1 cellular context compared by ENCODE assay signal in genomic region chr10:117135480-117136140, GRCh38.
TF ChIP-seq lines count a peak whose summit lies in the region.

No MANE protein-coding gene starts in this region.

TF ChIP-seq in H1, 55 proteins besides CTCF, POLR2A, EP300 and RAD21:
- TF ChIP-seq HDAC2 (IDR thresholded peaks at IDR 0.05; ENCODE audit: borderline replicate concordance in 1 of 2, low read depth in 2 of 2, low read length in 2 of 2) (no peak), JUND (IDR thresholded peaks at IDR 0.05; ENCODE audit: low read length) (no peak), CBX8 (IDR thresholded peaks at IDR 0.05; ENCODE audit: borderline replicate concordance, low read depth, low read length) (no peak; the same call in 1 of the 2 replicates), HDAC6 (IDR thresholded peaks at IDR 0.05; ENCODE audit: low read depth, low read length) (no peak), KDM4A (IDR thresholded peaks at IDR 0.05; ENCODE audit: low read depth, low read length, severe bottlenecking) (no peak), E2F6 (IDR thresholded peaks at IDR 0.05) (no peak), SP2 (IDR thresholded peaks at IDR 0.05; ENCODE audit: low read length) (no peak), SAP30 (IDR thresholded peaks at IDR 0.05; ENCODE audit: insufficient read depth, insufficient replicate concordance, low read length) (no peak), EGR1 (IDR thresholded peaks at IDR 0.05; ENCODE audit: borderline replicate concordance, low read depth, low read length) (no peak), TAF7 (optimal IDR thresholded peaks at IDR 0.05; ENCODE audit: borderline replicate concordance, low read depth, low read length) (no peak), BACH1 (IDR thresholded peaks at IDR 0.05; ENCODE audit: low read length) (no peak), TAF1 (IDR thresholded peaks at IDR 0.05; ENCODE audit: low read depth, low read length) (no peak), BRCA1 (IDR thresholded peaks at IDR 0.05; ENCODE audit: low read depth, low read length) (no peak), GTF2F1 (IDR thresholded peaks at IDR 0.05; ENCODE audit: borderline replicate concordance, low read depth, low read length) (no peak), NRF1 (IDR thresholded peaks at IDR 0.05; ENCODE audit: low read depth, low read length) (no peak), YY1 (IDR thresholded peaks at IDR 0.05; ENCODE audit: low read depth, low read length) (no peak)
- TF ChIP-seq, protein P1, sequence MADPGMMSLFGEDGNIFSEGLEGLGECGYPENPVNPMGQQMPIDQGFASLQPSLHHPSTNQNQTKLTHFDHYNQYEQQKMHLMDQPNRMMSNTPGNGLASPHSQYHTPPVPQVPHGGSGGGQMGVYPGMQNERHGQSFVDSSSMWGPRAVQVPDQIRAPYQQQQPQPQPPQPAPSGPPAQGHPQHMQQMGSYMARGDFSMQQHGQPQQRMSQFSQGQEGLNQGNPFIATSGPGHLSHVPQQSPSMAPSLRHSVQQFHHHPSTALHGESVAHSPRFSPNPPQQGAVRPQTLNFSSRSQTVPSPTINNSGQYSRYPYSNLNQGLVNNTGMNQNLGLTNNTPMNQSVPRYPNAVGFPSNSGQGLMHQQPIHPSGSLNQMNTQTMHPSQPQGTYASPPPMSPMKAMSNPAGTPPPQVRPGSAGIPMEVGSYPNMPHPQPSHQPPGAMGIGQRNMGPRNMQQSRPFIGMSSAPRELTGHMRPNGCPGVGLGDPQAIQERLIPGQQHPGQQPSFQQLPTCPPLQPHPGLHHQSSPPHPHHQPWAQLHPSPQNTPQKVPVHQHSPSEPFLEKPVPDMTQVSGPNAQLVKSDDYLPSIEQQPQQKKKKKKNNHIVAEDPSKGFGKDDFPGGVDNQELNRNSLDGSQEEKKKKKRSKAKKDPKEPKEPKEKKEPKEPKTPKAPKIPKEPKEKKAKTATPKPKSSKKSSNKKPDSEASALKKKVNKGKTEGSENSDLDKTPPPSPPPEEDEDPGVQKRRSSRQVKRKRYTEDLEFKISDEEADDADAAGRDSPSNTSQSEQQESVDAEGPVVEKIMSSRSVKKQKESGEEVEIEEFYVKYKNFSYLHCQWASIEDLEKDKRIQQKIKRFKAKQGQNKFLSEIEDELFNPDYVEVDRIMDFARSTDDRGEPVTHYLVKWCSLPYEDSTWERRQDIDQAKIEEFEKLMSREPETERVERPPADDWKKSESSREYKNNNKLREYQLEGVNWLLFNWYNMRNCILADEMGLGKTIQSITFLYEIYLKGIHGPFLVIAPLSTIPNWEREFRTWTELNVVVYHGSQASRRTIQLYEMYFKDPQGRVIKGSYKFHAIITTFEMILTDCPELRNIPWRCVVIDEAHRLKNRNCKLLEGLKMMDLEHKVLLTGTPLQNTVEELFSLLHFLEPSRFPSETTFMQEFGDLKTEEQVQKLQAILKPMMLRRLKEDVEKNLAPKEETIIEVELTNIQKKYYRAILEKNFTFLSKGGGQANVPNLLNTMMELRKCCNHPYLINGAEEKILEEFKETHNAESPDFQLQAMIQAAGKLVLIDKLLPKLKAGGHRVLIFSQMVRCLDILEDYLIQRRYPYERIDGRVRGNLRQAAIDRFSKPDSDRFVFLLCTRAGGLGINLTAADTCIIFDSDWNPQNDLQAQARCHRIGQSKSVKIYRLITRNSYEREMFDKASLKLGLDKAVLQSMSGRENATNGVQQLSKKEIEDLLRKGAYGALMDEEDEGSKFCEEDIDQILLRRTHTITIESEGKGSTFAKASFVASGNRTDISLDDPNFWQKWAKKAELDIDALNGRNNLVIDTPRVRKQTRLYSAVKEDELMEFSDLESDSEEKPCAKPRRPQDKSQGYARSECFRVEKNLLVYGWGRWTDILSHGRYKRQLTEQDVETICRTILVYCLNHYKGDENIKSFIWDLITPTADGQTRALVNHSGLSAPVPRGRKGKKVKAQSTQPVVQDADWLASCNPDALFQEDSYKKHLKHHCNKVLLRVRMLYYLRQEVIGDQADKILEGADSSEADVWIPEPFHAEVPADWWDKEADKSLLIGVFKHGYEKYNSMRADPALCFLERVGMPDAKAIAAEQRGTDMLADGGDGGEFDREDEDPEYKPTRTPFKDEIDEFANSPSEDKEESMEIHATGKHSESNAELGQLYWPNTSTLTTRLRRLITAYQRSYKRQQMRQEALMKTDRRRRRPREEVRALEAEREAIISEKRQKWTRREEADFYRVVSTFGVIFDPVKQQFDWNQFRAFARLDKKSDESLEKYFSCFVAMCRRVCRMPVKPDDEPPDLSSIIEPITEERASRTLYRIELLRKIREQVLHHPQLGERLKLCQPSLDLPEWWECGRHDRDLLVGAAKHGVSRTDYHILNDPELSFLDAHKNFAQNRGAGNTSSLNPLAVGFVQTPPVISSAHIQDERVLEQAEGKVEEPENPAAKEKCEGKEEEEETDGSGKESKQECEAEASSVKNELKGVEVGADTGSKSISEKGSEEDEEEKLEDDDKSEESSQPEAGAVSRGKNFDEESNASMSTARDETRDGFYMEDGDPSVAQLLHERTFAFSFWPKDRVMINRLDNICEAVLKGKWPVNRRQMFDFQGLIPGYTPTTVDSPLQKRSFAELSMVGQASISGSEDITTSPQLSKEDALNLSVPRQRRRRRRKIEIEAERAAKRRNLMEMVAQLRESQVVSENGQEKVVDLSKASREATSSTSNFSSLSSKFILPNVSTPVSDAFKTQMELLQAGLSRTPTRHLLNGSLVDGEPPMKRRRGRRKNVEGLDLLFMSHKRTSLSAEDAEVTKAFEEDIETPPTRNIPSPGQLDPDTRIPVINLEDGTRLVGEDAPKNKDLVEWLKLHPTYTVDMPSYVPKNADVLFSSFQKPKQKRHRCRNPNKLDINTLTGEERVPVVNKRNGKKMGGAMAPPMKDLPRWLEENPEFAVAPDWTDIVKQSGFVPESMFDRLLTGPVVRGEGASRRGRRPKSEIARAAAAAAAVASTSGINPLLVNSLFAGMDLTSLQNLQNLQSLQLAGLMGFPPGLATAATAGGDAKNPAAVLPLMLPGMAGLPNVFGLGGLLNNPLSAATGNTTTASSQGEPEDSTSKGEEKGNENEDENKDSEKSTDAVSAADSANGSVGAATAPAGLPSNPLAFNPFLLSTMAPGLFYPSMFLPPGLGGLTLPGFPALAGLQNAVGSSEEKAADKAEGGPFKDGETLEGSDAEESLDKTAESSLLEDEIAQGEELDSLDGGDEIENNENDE (IDR thresholded peaks at IDR 0.05; ENCODE audit: insufficient replicate concordance, low read length), result no peak
